ENCODE assay signal across 9 cellular contexts in genomic region chr18:56869189-56869777, GRCh38.
DNase-seq lines count a peak whose midpoint lies in the region; ATAC-seq, FAIRE-seq and TF ChIP-seq lines count a peak whose summit lies in the region.
"Had no signal": no experiment of that assay in that cellular context is flagged by ENCODE, and none has a peak within 500 bp of the region (broad histone marks: within the 10 kb centered on the region; RNA-seq: fewer than 3 reads in every experiment).

No MANE protein-coding gene starts in this region.

- H3K79me2 ChIP-seq in DND-41 (ENCODE audit: insufficient read depth, low read length) (no peaks in the 10 kb centered on the region), GM23248 (ENCODE audit: insufficient read depth) (no peaks in the 10 kb centered on the region)

- H3K4me2 ChIP-seq in DND-41 (ENCODE audit: insufficient read depth, low read length) (no peak overlapping the region), GM23248 (ENCODE audit: unreplicated experiment) (no peak overlapping the region)

- in situ Hi-C loops in GM23248 (cut with MboI) = loop anchor here (25.0 kb wide), 1 partner anchor 568 kb away; the partner anchor contains the start of gene ONECUT2

- H3K4me1 ChIP-seq in DND-41 (ENCODE audit: insufficient read depth, low read length) (peaks cover 8% of the 10 kb centered on the region), GM23248 (ENCODE audit: insufficient read depth) (no peaks in the 10 kb centered on the region), pancreas (peaks cover 0 to 6% (median 0%) of the 10 kb centered on the region in 3 donors)

- 50% methylated on average over 2 of the region's 2 CpGs for WGBS in GM23248 (ENCODE audit: low coverage in 1 of 2, low lambda C conversion rate in 2 of 2, missing lambda C conversion rate in 2 of 2), 2 experiments
- WGBS in pancreas, 2 donors = 11 to 21% methylated on average over 2 of the region's 2 CpGs

- peak; percentile 71 for ATAC-seq in DND-41 (ENCODE audit: insufficient read depth, low read depth)
- peak; percentile 64 to 89 (median 87) for ATAC-seq in pancreas
- ATAC-seq in stimulated activated naive CD8-positive, alpha-beta T cell treated with anti-CD3 and anti-CD28 coated beads, Interleukin-15, Interleukin-2, amounts not matched to agents 100 U/mL and 50 U/mL, for 24 hours = no peak

- H3K27me3 ChIP-seq in DND-41 (ENCODE audit: insufficient read depth, low read length, poor library complexity) (no peaks in the 10 kb centered on the region), GM23248 (replicated peaks; ENCODE audit: insufficient read depth) (no peaks in the 10 kb centered on the region), pancreas (peaks cover 0 to 3% (median 0%) of the 10 kb centered on the region in 4 donors)

- H3K9me3 ChIP-seq in DND-41 (ENCODE audit: insufficient read depth, low read length, severe bottlenecking) = no peaks in the 10 kb centered on the region
- H3K9me3 ChIP-seq in GM23248 (ENCODE audit: low read depth) = no peaks in the 10 kb centered on the region
- no peaks in the 10 kb centered on the region for H3K9me3 ChIP-seq in pancreas

- no peak overlapping the region for H2AFZ ChIP-seq in DND-41 (ENCODE audit: low read depth, low read length)
- no peak overlapping the region for H2AFZ ChIP-seq in GM23248

- FAIRE-seq in pancreas (lab: Jason Lieb, UNC) = peak; percentile 5

- H3K9me2 ChIP-seq in GM23248 (ENCODE audit: insufficient read depth) = no peaks in the 10 kb centered on the region

- H3K4me3 ChIP-seq in DND-41 (ENCODE audit: low read depth in 1 of 2, low read length in 2 of 2) (no peak overlapping the region), GM23248 (no peak overlapping the region), pancreas (no peak overlapping the region)
- H3K4me3 ChIP-seq: skin epidermis had no signal

- intact Hi-C loops in pancreas (cut with DNase I) = no loop called here

- H3F3A ChIP-seq in GM23248 (ENCODE audit: insufficient read depth) = no peaks in the 10 kb centered on the region

- H4K20me1 ChIP-seq in DND-41 (ENCODE audit: insufficient read depth, low read length) (no peaks in the 10 kb centered on the region), GM23248 (ENCODE audit: insufficient read depth) (no peaks in the 10 kb centered on the region)

- H3K9ac ChIP-seq in DND-41 (ENCODE audit: low read depth, low read length) (no peak overlapping the region), GM23248 (no peak overlapping the region)

- TF ChIP-seq CTCF in DND-41 (IDR thresholded peaks at IDR 0.05; ENCODE audit: borderline replicate concordance, extremely low read depth, low read length, poor library complexity, severe bottlenecking) = peak; percentile 75
- peak in 3 of 4 donors; percentile 30 to 56 (median 48) for TF ChIP-seq CTCF in pancreas (IDR thresholded peaks at IDR 0.05)

- H3K27ac ChIP-seq in DND-41 (ENCODE audit: low read length) = no peak overlapping the region
- H3K27ac ChIP-seq in GM23248 = no peak overlapping the region
- H3K27ac ChIP-seq in pancreas = no peak overlapping the region
- H3K27ac ChIP-seq: skin epidermis had no signal

- H3K36me3 ChIP-seq in DND-41 (ENCODE audit: insufficient read depth, low read length) (no peaks in the 10 kb centered on the region), GM23248 (ENCODE audit: low read depth) (no peaks in the 10 kb centered on the region), pancreas (no peaks in the 10 kb centered on the region)

- DNase-seq in DND-41 (no peak), GM23248 (peak; percentile 84), MV-4-11 (lab: John Stamatoyannopoulos, UW) (peak; percentile 72), SHP77 (lab: John Stamatoyannopoulos, UW) (peak; percentile 49 to 71), fibroblast of gingiva (ENCODE audit: low read depth) (peak; percentile 70), pancreas (peak in 1 of 6 donors; percentile 23), NK-92 (lab: John Stamatoyannopoulos, UW; ENCODE audit: unreplicated experiment) (no peak)
- no peak for DNase-seq in stimulated activated naive CD8-positive, alpha-beta T cell treated with anti-CD3 and anti-CD28 coated beads, Interleukin-15, Interleukin-2, amounts not matched to agents 100 U/mL and 50 U/mL, for 24 hours

Comparison
In these comparisons a context has a peak if more than half of its experiments do, and no peak if none do; other contexts are left out.
1. DNase-seq: peak in GM23248 (single experiment), MV-4-11 (single experiment), SHP77 (2 of 2) and fibroblast of gingiva (single experiment); none in DND-41 (single experiment), NK-92 (single experiment) and stimulated activated naive CD8-positive, alpha-beta T cell treated with anti-CD3 and anti-CD28 coated beads, Interleukin-15, Interleukin-2, amounts not matched to agents 100 U/mL and 50 U/mL, for 24 hours (single experiment).